Comparison of ENCODE assay signal across 29 cellular contexts in genomic region chr3:85298032-85298431, GRCh38.
"Had no signal": no experiment of that assay in that cellular context is flagged by ENCODE, and none has a peak within 500 bp of the region (broad histone marks: within the 10 kb centered on the region; RNA-seq: fewer than 3 reads in every experiment).

No MANE protein-coding gene starts in this region.

- H3K27ac Mint-ChIP-seq: immature natural killer cell; naive thymus-derived CD8-positive, alpha-beta T cell; nephron; neural progenitor cell; stimulated activated naive CD8-positive, alpha-beta T cell treated with anti-CD3 and anti-CD28 coated beads, Interleukin-15, Interleukin-2, amounts not matched to agents 100 ng/mL and 50 ng/mL, for 24 hours had no signal

- DNase-seq: hypothalamus; immature natural killer cell; kidney; left colon; left lung; lower lobe of right lung; mammary epithelial cell; mesenchymal stem cell; naive thymus-derived CD8-positive, alpha-beta T cell; occipital lobe; psoas muscle; stimulated activated CD4-positive, alpha-beta T cell treated with anti-CD3 and anti-CD28 coated beads, Interleukin-12 subunit alpha, Interleukin-12 subunit beta, amount 100 ng/mL, for 4 hours; stimulated activated CD4-positive, alpha-beta T cell treated with anti-CD3 and anti-CD28 coated beads, Interleukin-15, amount 100 ng/mL, for 24 hours; stimulated activated CD4-positive, alpha-beta T cell treated with anti-CD3 and anti-CD28 coated beads, Interleukin-2, amount 100 ng/mL, for 24 hours; stimulated activated CD4-positive, alpha-beta T cell treated with anti-CD3 and anti-CD28 coated beads, Interleukin-4, amount 100 ng/mL, for 1 hour; stimulated activated naive CD4-positive, alpha-beta T cell; testis; thyroid gland; transverse colon; upper lobe of left lung had no signal

- H3K27me3 Mint-ChIP-seq: naive thymus-derived CD8-positive, alpha-beta T cell; stimulated activated naive CD8-positive, alpha-beta T cell treated with anti-CD3 and anti-CD28 coated beads, Interleukin-15, Interleukin-2, amounts not matched to agents 100 ng/mL and 50 ng/mL, for 24 hours had no signal

- H3K36me3 ChIP-seq: left lung, lower lobe of right lung, neural progenitor cell, neutrophil, right atrium auricular region, thyroid gland, transverse colon, upper lobe of left lung, vagina had no signal

- H3K4me3 Mint-ChIP-seq: immature natural killer cell; naive thymus-derived CD8-positive, alpha-beta T cell; nephron; neural progenitor cell; stimulated activated naive CD8-positive, alpha-beta T cell treated with anti-CD3 and anti-CD28 coated beads, Interleukin-15, Interleukin-2, amounts not matched to agents 100 ng/mL and 50 ng/mL, for 24 hours had no signal

- ATAC-seq: left colon; left lung; lower lobe of right lung; naive thymus-derived CD8-positive, alpha-beta T cell; psoas muscle; sciatic nerve had no signal

- H3K9me3 Mint-ChIP-seq: nephron; neural progenitor cell; stimulated activated naive CD8-positive, alpha-beta T cell treated with anti-CD3 and anti-CD28 coated beads, Interleukin-15, Interleukin-2, amounts not matched to agents 100 ng/mL and 50 ng/mL, for 24 hours had no signal

- H3K27ac ChIP-seq: left lung, lower lobe of right lung, neural progenitor cell, neutrophil, parathyroid adenoma, psoas muscle, right atrium auricular region, skin epidermis, testis, thyroid gland, transverse colon, upper lobe of left lung, vagina had no signal

- H3K4me1 Mint-ChIP-seq: immature natural killer cell; naive thymus-derived CD8-positive, alpha-beta T cell; nephron; neural progenitor cell had no signal

- H3K27me3 ChIP-seq: left lung, neural progenitor cell, neutrophil, right atrium auricular region, testis, thyroid gland, transverse colon, upper lobe of left lung, vagina had no signal

- H3K36me3 Mint-ChIP-seq: immature natural killer cell; naive thymus-derived CD8-positive, alpha-beta T cell; neural progenitor cell had no signal

- H3K4me1 ChIP-seq: left lung, lower lobe of right lung, neural progenitor cell, parathyroid adenoma, psoas muscle, right atrium auricular region, testis, thyroid gland, transverse colon, upper lobe of left lung, vagina had no signal

- H3K4me3 ChIP-seq: left lung, lower lobe of right lung, neural progenitor cell, psoas muscle, right atrium auricular region, skin epidermis, testis, thyroid gland, transverse colon, upper lobe of left lung, vagina had no signal

- H3K9me3 ChIP-seq: left lung, lower lobe of right lung, neutrophil, psoas muscle, right atrium auricular region, testis, thyroid gland, transverse colon, upper lobe of left lung, vagina had no signal
